ENCODE assay signal across 22 cellular contexts in the genomic region with DNA sequence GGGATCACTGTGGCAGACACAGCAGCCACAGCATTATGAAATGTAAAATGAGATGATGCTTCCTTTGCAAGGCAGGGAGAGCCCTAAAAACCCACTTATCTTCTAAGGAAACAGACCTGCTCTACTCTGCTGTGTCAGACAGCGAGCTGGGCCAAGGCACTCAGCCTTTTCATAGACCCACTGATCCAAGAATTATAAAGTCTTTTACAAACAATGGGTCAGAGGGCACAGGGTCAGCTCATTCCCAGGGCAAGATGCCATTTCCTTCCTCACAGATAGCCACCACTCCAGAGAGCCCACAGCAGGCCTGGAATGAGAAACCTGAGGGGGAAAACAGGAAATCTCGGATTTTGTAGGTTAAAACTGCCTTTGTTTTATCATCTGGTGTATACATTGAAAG. TPM values are rescaled to one million over a fixed set of nuclear protein-coding genes. Genes with fewer than 3 reads are reported as not detected.
DNase-seq lines count a peak whose midpoint lies in the region; ATAC-seq and TF ChIP-seq lines count a peak whose summit lies in the region.
"Had no signal": no experiment of that assay in that cellular context is flagged by ENCODE, and none has a peak within 500 bp of the region (broad histone marks: within the 10 kb centered on the region; RNA-seq: fewer than 3 reads in every experiment).

No MANE protein-coding gene starts in this region.

- no peak overlapping the region for H4K8ac ChIP-seq in mesenchymal stem cell (ENCODE audit: low read length)

- no peaks in the 10 kb centered on the region for H3K79me2 ChIP-seq in GM23338 (replicated peaks; ENCODE audit: insufficient read depth)

- H4K91ac ChIP-seq in mesenchymal stem cell (ENCODE audit: low read length): no peak overlapping the region

- peak overlapping the region in 1 of 2 experiments; percentile 17 for H3K4ac ChIP-seq in mesenchymal stem cell (ENCODE audit: low read depth in 1 of 2, low read length in 2 of 2)

- no peak for DNase-seq in GM23338 (ENCODE audit: low spot score)
- DNase-seq in adrenal gland: peak in 4 of 7 donors; percentile 33 to 72 (median 39)
- peak; percentile 18 for DNase-seq in mesenchymal stem cell
- no peak for DNase-seq in NCI-H2171 (lab: John Stamatoyannopoulos, UW)
- no peak for DNase-seq in lower leg skin (ENCODE audit: low spot score in 2 of 2)
- DNase-seq in NCI-H774 (lab: John Stamatoyannopoulos, UW): no peak
- DNase-seq: activated CD4-positive, alpha-beta memory T cell treated with anti-CD3 and anti-CD28 coated beads, Interleukin-2, amount 10 ng/mL, durations not matched to agents 7 days and 5 days; activated naive CD4-positive, alpha-beta T cell treated with Interleukin-2 at 50 U/mL for 16 hours; CD8-positive, alpha-beta memory T cell; DMS79; endodermal cell; kidney; NCI-H1436; OCI-M1; SIG-M5; stimulated activated CD4-positive, alpha-beta T cell treated with anti-CD3 and anti-CD28 coated beads, Interleukin-2, amount 100 ng/mL, for 24 hours; stimulated activated naive CD8-positive, alpha-beta T cell treated with anti-CD3 and anti-CD28 coated beads, Interleukin-15, Interleukin-2, amounts not matched to agents 100 U/mL and 50 U/mL, for 24 hours; T-helper 17 cell had no signal

- no peak overlapping the region for H3K27ac Mint-ChIP-seq in GM23338
- H3K27ac Mint-ChIP-seq: activated CD4-positive, alpha-beta memory T cell treated with anti-CD3 and anti-CD28 coated beads, Interleukin-2, amount 10 ng/mL, durations not matched to agents 7 days and 5 days; CD8-positive, alpha-beta memory T cell; endodermal cell; T-helper 17 cell had no signal

- H3K4me1 Mint-ChIP-seq in GM23338: peaks cover 6% of the 10 kb centered on the region
- H3K4me1 Mint-ChIP-seq: activated CD4-positive, alpha-beta memory T cell treated with anti-CD3 and anti-CD28 coated beads, Interleukin-2, amount 10 ng/mL, durations not matched to agents 7 days and 5 days; CD8-positive, alpha-beta memory T cell; endodermal cell had no signal

- H4K20me1 ChIP-seq in GM23338 (replicated peaks; ENCODE audit: insufficient read depth): no peaks in the 10 kb centered on the region

- no peak overlapping the region for H2AK5ac ChIP-seq in mesenchymal stem cell (ENCODE audit: low read length, severe bottlenecking)

- H3K14ac ChIP-seq in mesenchymal stem cell (ENCODE audit: low read length in 2 of 2): no peak overlapping the region

- no peaks in the 10 kb centered on the region for H3K9me2 ChIP-seq in GM23338 (ENCODE audit: insufficient read depth)

- no peaks in the 10 kb centered on the region for H3K79me1 ChIP-seq in mesenchymal stem cell (replicated peaks; ENCODE audit: low read length, poor library complexity, severe bottlenecking)

- no peak for TF ChIP-seq CTCF in GM23338 (conservative IDR thresholded peaks at IDR 0.05; ENCODE audit: low read depth in 2 of 2)
- no peak for TF ChIP-seq CTCF in adrenal gland (IDR thresholded peaks at IDR 0.05)
- TF ChIP-seq CTCF in lower leg skin (IDR thresholded peaks at IDR 0.05): no peak

- no peaks in the 10 kb centered on the region for H3K36me3 Mint-ChIP-seq in GM23338 (ENCODE audit: low read depth)
- H3K36me3 Mint-ChIP-seq: CD8-positive, alpha-beta memory T cell had no signal

- H2BK12ac ChIP-seq in mesenchymal stem cell (ENCODE audit: low read length in 2 of 2): no peak overlapping the region

- H3K4me1 ChIP-seq in GM23338 (ENCODE audit: insufficient read depth): no peaks in the 10 kb centered on the region
- H3K4me1 ChIP-seq in adrenal gland (replicated peaks in 1 of 2): peaks cover 0 to 16% of the 10 kb centered on the region in 2 donors
- peaks cover 4% of the 10 kb centered on the region for H3K4me1 ChIP-seq in mesenchymal stem cell (ENCODE audit: control insufficient read depth, insufficient read depth, low read depth, low read length)
- H3K4me1 ChIP-seq in subcutaneous abdominal adipose tissue (ENCODE audit: control insufficient read depth in 5 of 5, insufficient read depth in 5 of 5, low read length in 5 of 5): peaks cover 0 to 32% (median 28%) of the 10 kb centered on the region in 5 donors
- H3K4me1 ChIP-seq: HAP-1 had no signal

- no peak overlapping the region for H3K18ac ChIP-seq in mesenchymal stem cell (ENCODE audit: low read depth in 1 of 2, low read length in 2 of 2)

- H3K4me2 ChIP-seq in GM23338 (no peak overlapping the region), mesenchymal stem cell (ENCODE audit: low read length, poor library complexity, severe bottlenecking) (no peak overlapping the region)

- no peak overlapping the region for H3K4me3 ChIP-seq in GM23338
- H3K4me3 ChIP-seq in adrenal gland: no peak overlapping the region
- H3K4me3 ChIP-seq in mesenchymal stem cell (ENCODE audit: insufficient read depth in 1 of 2, low read depth in 1 of 2, low read length in 2 of 2): no peak overlapping the region
- no peak overlapping the region for H3K4me3 ChIP-seq in subcutaneous abdominal adipose tissue (ENCODE audit: low read depth in 1 of 5, low read length in 5 of 5)
- H3K4me3 ChIP-seq in lower leg skin (ENCODE audit: low read depth, poor library complexity, severe bottlenecking): no peak overlapping the region
- H3K4me3 ChIP-seq: HAP-1 had no signal

- 60 to 73% (median 69%) methylated on average over 2 of the region's 2 CpGs for WGBS in adrenal gland, 4 donors
- WGBS in mesenchymal stem cell: 28% methylated on average over 2 of the region's 2 CpGs
- WGBS in lower leg skin, 2 donors: 73 to 86% methylated on average over 2 of the region's 2 CpGs

- H3K9ac ChIP-seq in mesenchymal stem cell (ENCODE audit: low read length) (no peak overlapping the region), subcutaneous abdominal adipose tissue (ENCODE audit: low read length in 5 of 5) (no peak overlapping the region)

- H3K27ac ChIP-seq in GM23338 (ENCODE audit: low read depth): no peak overlapping the region
- H3K27ac ChIP-seq in adrenal gland: peak overlapping the region in 1 of 5 donors; percentile 13
- H3K27ac ChIP-seq in mesenchymal stem cell (ENCODE audit: low read length, poor library complexity, severe bottlenecking): no peak overlapping the region
- H3K27ac ChIP-seq in subcutaneous abdominal adipose tissue (ENCODE audit: low read depth, low read length): peak overlapping the region; percentile 57

- H3F3A ChIP-seq in GM23338 (replicated peaks; ENCODE audit: low read depth): no peaks in the 10 kb centered on the region

- H2BK120ac ChIP-seq in mesenchymal stem cell (ENCODE audit: low read depth, low read length): peak overlapping the region; percentile 2

- intact Hi-C loops in adrenal gland (cut with DNase I): no loop called here
- intact Hi-C loops in lower leg skin (cut with DNase I; ENCODE audit: low total_unique reads): no loop called here

- no peaks in the 10 kb centered on the region for H3K27me3 ChIP-seq in GM23338 (ENCODE audit: insufficient read depth)
- no peaks in the 10 kb centered on the region for H3K27me3 ChIP-seq in adrenal gland
- H3K27me3 ChIP-seq in mesenchymal stem cell (ENCODE audit: control insufficient read depth in 1 of 2, insufficient read depth in 1 of 2, low read length in 2 of 2): no peaks in the 10 kb centered on the region
- no peaks in the 10 kb centered on the region for H3K27me3 ChIP-seq in subcutaneous abdominal adipose tissue (ENCODE audit: control insufficient read depth in 5 of 5, insufficient read depth in 4 of 5, low read length in 5 of 5)

- H3K36me3 ChIP-seq in GM23338 (ENCODE audit: insufficient read depth) (no peaks in the 10 kb centered on the region), adrenal gland (replicated peaks in 1 of 2) (no peaks in the 10 kb centered on the region), mesenchymal stem cell (ENCODE audit: control insufficient read depth in 1 of 2, insufficient read depth in 2 of 2, low read depth in 1 of 2, low read length in 2 of 2) (no peaks in the 10 kb centered on the region), subcutaneous abdominal adipose tissue (ENCODE audit: control insufficient read depth in 5 of 5, insufficient read depth in 5 of 5, low read length in 5 of 5) (no peaks in the 10 kb centered on the region)
- H3K36me3 ChIP-seq: HAP-1 had no signal

- H2BK5ac ChIP-seq in mesenchymal stem cell (ENCODE audit: low read depth, low read length, poor library complexity, severe bottlenecking): no peak overlapping the region

- no peaks in the 10 kb centered on the region for H3K9me3 Mint-ChIP-seq in GM23338
- H3K9me3 Mint-ChIP-seq: activated CD4-positive, alpha-beta memory T cell treated with anti-CD3 and anti-CD28 coated beads, Interleukin-2, amount 10 ng/mL, durations not matched to agents 7 days and 5 days; CD8-positive, alpha-beta memory T cell; endodermal cell had no signal

- TF ChIP-seq POLR2A in adrenal gland (IDR thresholded peaks at IDR 0.05) (no peak), lower leg skin (IDR thresholded peaks at IDR 0.05) (no peak)

- no peak overlapping the region for H3K23ac ChIP-seq in mesenchymal stem cell (ENCODE audit: low read length in 2 of 2)

- no peak for ATAC-seq in GM23338
- ATAC-seq: stimulated activated naive CD8-positive, alpha-beta T cell treated with anti-CD3 and anti-CD28 coated beads, Interleukin-15, Interleukin-2, amounts not matched to agents 100 U/mL and 50 U/mL, for 24 hours; T-helper 17 cell had no signal

- no peaks in the 10 kb centered on the region for H3K9me3 ChIP-seq in adrenal gland (replicated peaks in 1 of 3)
- no peaks in the 10 kb centered on the region for H3K9me3 ChIP-seq in mesenchymal stem cell (ENCODE audit: control insufficient read depth, low read length)
- H3K9me3 ChIP-seq in subcutaneous abdominal adipose tissue (ENCODE audit: control insufficient read depth in 5 of 5, low read length in 5 of 5): no peaks in the 10 kb centered on the region
- H3K9me3 ChIP-seq: HAP-1 had no signal

- H3K27me3 Mint-ChIP-seq in GM23338 (ENCODE audit: insufficient read depth, low read depth, poor library complexity): no peaks in the 10 kb centered on the region
- H3K27me3 Mint-ChIP-seq: activated CD4-positive, alpha-beta memory T cell treated with anti-CD3 and anti-CD28 coated beads, Interleukin-2, amount 10 ng/mL, durations not matched to agents 7 days and 5 days had no signal

- H2AFZ ChIP-seq in GM23338 (peak overlapping the region; percentile 72; the same call in 1 of the 2 replicates), mesenchymal stem cell (ENCODE audit: low read depth, low read length) (no peak overlapping the region)

- no peak overlapping the region for H2BK15ac ChIP-seq in mesenchymal stem cell (ENCODE audit: low read depth, poor library complexity, severe bottlenecking)

- H3K4me3 Mint-ChIP-seq in GM23338: no peak overlapping the region
- H3K4me3 Mint-ChIP-seq: activated CD4-positive, alpha-beta memory T cell treated with anti-CD3 and anti-CD28 coated beads, Interleukin-2, amount 10 ng/mL, durations not matched to agents 7 days and 5 days; CD8-positive, alpha-beta memory T cell; endodermal cell; T-helper 17 cell had no signal

TF ChIP-seq in GM23338, 12 proteins besides CTCF, POLR2A, EP300 and RAD21 (continues in another document):
- no peak for TF ChIP-seq POLR2AphosphoS5 (IDR thresholded peaks at IDR 0.05; ENCODE audit: low read depth)

RNA-seq across cellular contexts. Expression of gene CASQ2, which starts 42.9 kb away (rescaled TPM):
- not detected in 2 replicates for total RNA-seq in GM23338 (2014; rRNA removed; shearing (Covaris generic))
- polyA plus RNA-seq in GM23338 (2016; fragmentation: Nextera tagmentation; extraction: Ambion mirVana): not detected in 2 replicates
- under 1 TPM in 6 of 8 donors, not detected in 2; 0.14 to 0.48 (median 0.24) TPM for total RNA-seq in adrenal gland
- 1 to 10 TPM; 1.3 to 4.1 (median 1.6) TPM for polyA plus RNA-seq in adrenal gland
- not detected for polyA plus RNA-seq in mesenchymal stem cell (2013, experiment 1 of 2)
- not detected for polyA plus RNA-seq in mesenchymal stem cell (2013, experiment 2 of 2)
- 1 to 10 TPM in 3 of 4 donors, under 1 TPM in 1; 0.19 to 4.9 (median 2.0) TPM for total RNA-seq in lower leg skin
- total RNA-seq: activated CD4-positive, alpha-beta memory T cell treated with anti-CD3 and anti-CD28 coated beads, Interleukin-2, amount 10 ng/mL, durations not matched to agents 7 days and 5 days; CD8-positive, alpha-beta memory T cell; endodermal cell; M059J; osteoblast; T-helper 17 cell had no signal
- polyA plus RNA-seq: CD8-positive, alpha-beta memory T cell had no signal

Comparison
In these comparisons a context has a peak if more than half of its experiments do, and no peak if none do; other contexts are left out.
1. DNase-seq: peak in adrenal gland (4 of 7) and mesenchymal stem cell (single experiment); none in GM23338 (single experiment), NCI-H2171 (single experiment), lower leg skin (0 of 2) and NCI-H774 (single experiment).